1 cellular context compared by ENCODE assay signal in the genomic region with DNA sequence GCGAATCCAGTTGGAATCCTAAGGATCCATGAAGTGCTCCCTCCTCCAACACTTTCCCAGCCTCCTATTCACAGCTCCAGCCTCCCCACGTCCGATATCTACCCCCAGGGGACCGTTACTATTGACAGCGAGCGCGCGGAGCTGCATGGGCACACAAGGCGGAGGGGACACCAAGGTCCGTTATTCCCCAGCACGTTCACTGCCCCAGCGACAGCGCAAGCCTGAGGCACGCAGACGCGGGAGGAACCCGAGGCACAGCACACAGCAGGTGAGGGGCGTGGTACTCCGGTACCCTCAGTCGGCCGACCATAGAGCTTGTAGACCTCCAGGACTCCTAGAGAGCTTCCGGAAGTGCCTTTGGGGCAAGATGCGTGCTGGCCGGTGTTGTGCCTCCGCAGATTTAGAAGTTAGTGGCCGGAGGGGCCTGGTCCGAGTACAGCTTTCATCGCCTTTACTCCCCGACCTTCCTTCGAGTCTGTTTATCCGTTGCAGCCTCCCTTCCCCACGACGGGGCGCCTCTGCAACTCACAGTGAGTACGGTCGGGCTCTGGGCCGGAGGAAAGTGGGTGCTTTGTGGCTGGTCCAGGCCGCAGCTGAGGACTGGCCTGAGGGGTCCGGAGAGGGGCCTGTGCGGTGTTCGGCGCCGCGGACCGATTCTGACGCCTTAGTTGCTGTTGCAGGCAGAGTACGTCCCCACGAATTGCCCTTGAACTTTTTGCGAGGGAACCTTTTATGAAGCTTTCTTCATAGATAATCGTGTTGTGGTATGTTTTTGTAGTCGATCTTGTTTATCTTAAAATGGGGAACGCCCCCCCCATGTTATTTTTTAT.
TF ChIP-seq lines count a peak whose summit lies in the region.

Gene ZKSCAN8 (plus strand): TSS at position 384 of the 830 bp plus-strand sequence. CDS start 6,525 bp downstream, outside the sequence.

TF ChIP-seq in HepG2, 621 proteins besides CTCF, POLR2A, EP300 and RAD21 (continued from another document and continues in another):
- TF ChIP-seq, protein P1, sequence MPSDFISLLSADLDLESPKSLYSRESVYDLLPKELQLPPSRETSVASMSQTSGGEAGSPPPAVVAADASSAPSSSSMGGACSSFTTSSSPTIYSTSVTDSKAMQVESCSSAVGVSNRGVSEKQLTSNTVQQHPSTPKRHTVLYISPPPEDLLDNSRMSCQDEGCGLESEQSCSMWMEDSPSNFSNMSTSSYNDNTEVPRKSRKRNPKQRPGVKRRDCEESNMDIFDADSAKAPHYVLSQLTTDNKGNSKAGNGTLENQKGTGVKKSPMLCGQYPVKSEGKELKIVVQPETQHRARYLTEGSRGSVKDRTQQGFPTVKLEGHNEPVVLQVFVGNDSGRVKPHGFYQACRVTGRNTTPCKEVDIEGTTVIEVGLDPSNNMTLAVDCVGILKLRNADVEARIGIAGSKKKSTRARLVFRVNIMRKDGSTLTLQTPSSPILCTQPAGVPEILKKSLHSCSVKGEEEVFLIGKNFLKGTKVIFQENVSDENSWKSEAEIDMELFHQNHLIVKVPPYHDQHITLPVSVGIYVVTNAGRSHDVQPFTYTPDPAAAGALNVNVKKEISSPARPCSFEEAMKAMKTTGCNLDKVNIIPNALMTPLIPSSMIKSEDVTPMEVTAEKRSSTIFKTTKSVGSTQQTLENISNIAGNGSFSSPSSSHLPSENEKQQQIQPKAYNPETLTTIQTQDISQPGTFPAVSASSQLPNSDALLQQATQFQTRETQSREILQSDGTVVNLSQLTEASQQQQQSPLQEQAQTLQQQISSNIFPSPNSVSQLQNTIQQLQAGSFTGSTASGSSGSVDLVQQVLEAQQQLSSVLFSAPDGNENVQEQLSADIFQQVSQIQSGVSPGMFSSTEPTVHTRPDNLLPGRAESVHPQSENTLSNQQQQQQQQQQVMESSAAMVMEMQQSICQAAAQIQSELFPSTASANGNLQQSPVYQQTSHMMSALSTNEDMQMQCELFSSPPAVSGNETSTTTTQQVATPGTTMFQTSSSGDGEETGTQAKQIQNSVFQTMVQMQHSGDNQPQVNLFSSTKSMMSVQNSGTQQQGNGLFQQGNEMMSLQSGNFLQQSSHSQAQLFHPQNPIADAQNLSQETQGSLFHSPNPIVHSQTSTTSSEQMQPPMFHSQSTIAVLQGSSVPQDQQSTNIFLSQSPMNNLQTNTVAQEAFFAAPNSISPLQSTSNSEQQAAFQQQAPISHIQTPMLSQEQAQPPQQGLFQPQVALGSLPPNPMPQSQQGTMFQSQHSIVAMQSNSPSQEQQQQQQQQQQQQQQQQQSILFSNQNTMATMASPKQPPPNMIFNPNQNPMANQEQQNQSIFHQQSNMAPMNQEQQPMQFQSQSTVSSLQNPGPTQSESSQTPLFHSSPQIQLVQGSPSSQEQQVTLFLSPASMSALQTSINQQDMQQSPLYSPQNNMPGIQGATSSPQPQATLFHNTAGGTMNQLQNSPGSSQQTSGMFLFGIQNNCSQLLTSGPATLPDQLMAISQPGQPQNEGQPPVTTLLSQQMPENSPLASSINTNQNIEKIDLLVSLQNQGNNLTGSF (CRISPR knock-in tag; IDR thresholded peaks at IDR 0.05), result no peak; the same call in 1 of the 2 replicates
- TF ChIP-seq ZNF616 (CRISPR knock-in tag; IDR thresholded peaks at IDR 0.05; ENCODE audit: low read depth) (peak; percentile 87; the same call in 1 of the 2 replicates), NONO (IDR thresholded peaks at IDR 0.05) (no peak), NONO (CRISPR knock-in tag; conservative IDR thresholded peaks at IDR 0.05) (peak; percentile 86; the same call in 1 of the 2 replicates), MIER2 (CRISPR knock-in tag; IDR thresholded peaks at IDR 0.05) (peak; percentile 65; the same call in 1 of the 2 replicates), ARID3A (IDR thresholded peaks at IDR 0.05; ENCODE audit: low read depth, low read length) (peak; percentile 2; the same call in 1 of the 2 replicates), TOE1 (CRISPR knock-in tag; IDR thresholded peaks at IDR 0.05) (peak; percentile 72; the same call in 1 of the 2 replicates), FOSL2 (CRISPR knock-in tag; IDR thresholded peaks at IDR 0.05) (peak; percentile 41; the same call in 1 of the 2 replicates), ZNF792 (CRISPR knock-in tag; IDR thresholded peaks at IDR 0.05) (0 out of 2 replicates have a peak, but pooled peaks have one; percentile 70), FOXM1 (CRISPR knock-in tag; IDR thresholded peaks at IDR 0.05) (no peak), SUZ12 (IDR thresholded peaks at IDR 0.05; ENCODE audit: low read depth, low read length) (no peak), CC2D1A (CRISPR knock-in tag; IDR thresholded peaks at IDR 0.05) (0 out of 2 replicates have a peak, but pooled peaks have one; percentile 47), ZFP1 (CRISPR knock-in tag; IDR thresholded peaks at IDR 0.05) (no peak), ZNF574 (CRISPR knock-in tag; IDR thresholded peaks at IDR 0.05) (peak; percentile 100), PLRG1 (conservative IDR thresholded peaks at IDR 0.05) (no peak), AFF4 (CRISPR knock-in tag; IDR thresholded peaks at IDR 0.05) (no peak), CEBPB (IDR thresholded peaks at IDR 0.05; ENCODE audit: borderline replicate concordance, low read depth, low read length) (no peak), HES4 (CRISPR knock-in tag; IDR thresholded peaks at IDR 0.05; ENCODE audit: borderline replicate concordance) (peak; percentile 59; the same call in 1 of the 2 replicates), NR2C2 (CRISPR knock-in tag; IDR thresholded peaks at IDR 0.05; ENCODE audit: borderline replicate concordance) (peak; percentile 91), HNF4A (CRISPR knock-in tag; IDR thresholded peaks at IDR 0.05) (peak; percentile 46; the same call in 1 of the 2 replicates), KLF15 (CRISPR knock-in tag; IDR thresholded peaks at IDR 0.05; ENCODE audit: borderline replicate concordance) (peak; percentile 78), ZNF83 (CRISPR knock-in tag; IDR thresholded peaks at IDR 0.05; ENCODE audit: borderline replicate concordance) (no peak; the same call in 1 of the 2 replicates), DR1 (CRISPR knock-in tag; IDR thresholded peaks at IDR 0.05) (peak; percentile 81), AKAP8 (CRISPR knock-in tag; IDR thresholded peaks at IDR 0.05) (peak; percentile 70; the same call in 1 of the 2 replicates), ZNF296 (CRISPR knock-in tag; conservative IDR thresholded peaks at IDR 0.05) (no peak; the same call in none of the 2 replicates), JUND (CRISPR knock-in tag; IDR thresholded peaks at IDR 0.05) (peak; percentile 36; the same call in 1 of the 2 replicates), ZKSCAN8 (CRISPR knock-in tag; IDR thresholded peaks at IDR 0.05; ENCODE audit: borderline replicate concordance) (0 out of 2 replicates have a peak, but pooled peaks have one; percentile 30), MTERF4 (CRISPR knock-in tag; IDR thresholded peaks at IDR 0.05) (peak; percentile 90; the same call in 1 of the 2 replicates), ATF3 (CRISPR knock-in tag; IDR thresholded peaks at IDR 0.05) (peak; percentile 29; the same call in 1 of the 2 replicates)
- TF ChIP-seq, protein P2, sequence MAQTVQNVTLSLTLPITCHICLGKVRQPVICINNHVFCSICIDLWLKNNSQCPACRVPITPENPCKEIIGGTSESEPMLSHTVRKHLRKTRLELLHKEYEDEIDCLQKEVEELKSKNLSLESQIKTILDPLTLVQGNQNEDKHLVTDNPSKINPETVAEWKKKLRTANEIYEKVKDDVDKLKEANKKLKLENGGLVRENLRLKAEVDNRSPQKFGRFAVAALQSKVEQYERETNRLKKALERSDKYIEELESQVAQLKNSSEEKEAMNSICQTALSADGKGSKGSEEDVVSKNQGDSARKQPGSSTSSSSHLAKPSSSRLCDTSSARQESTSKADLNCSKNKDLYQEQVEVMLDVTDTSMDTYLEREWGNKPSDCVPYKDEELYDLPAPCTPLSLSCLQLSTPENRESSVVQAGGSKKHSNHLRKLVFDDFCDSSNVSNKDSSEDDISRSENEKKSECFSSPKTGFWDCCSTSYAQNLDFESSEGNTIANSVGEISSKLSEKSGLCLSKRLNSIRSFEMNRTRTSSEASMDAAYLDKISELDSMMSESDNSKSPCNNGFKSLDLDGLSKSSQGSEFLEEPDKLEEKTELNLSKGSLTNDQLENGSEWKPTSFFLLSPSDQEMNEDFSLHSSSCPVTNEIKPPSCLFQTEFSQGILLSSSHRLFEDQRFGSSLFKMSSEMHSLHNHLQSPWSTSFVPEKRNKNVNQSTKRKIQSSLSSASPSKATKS (CRISPR knock-in tag; IDR thresholded peaks at IDR 0.05), result peak; percentile 92; the same call in 1 of the 2 replicates
- TF ChIP-seq, protein P3, sequence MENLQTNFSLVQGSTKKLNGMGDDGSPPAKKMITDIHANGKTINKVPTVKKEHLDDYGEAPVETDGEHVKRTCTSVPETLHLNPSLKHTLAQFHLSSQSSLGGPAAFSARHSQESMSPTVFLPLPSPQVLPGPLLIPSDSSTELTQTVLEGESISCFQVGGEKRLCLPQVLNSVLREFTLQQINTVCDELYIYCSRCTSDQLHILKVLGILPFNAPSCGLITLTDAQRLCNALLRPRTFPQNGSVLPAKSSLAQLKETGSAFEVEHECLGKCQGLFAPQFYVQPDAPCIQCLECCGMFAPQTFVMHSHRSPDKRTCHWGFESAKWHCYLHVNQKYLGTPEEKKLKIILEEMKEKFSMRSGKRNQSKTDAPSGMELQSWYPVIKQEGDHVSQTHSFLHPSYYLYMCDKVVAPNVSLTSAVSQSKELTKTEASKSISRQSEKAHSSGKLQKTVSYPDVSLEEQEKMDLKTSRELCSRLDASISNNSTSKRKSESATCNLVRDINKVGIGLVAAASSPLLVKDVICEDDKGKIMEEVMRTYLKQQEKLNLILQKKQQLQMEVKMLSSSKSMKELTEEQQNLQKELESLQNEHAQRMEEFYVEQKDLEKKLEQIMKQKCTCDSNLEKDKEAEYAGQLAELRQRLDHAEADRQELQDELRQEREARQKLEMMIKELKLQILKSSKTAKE (CRISPR knock-in tag; IDR thresholded peaks at IDR 0.05; ENCODE audit: borderline replicate concordance), result peak; percentile 52; the same call in 1 of the 2 replicates
